In genomic region chr4:76058302-76058701, GRCh38 we compare ENCODE assay signal across 12 cellular contexts. TPM values are rescaled to one million over a fixed set of nuclear protein-coding genes. Genes with fewer than 3 reads are reported as not detected.
DNase-seq lines count a peak whose midpoint lies in the region; ATAC-seq and TF ChIP-seq lines count a peak whose summit lies in the region.
"Had no signal": no experiment of that assay in that cellular context is flagged by ENCODE, and none has a peak within 500 bp of the region (broad histone marks: within the 10 kb centered on the region; RNA-seq: fewer than 3 reads in every experiment).

No MANE protein-coding gene starts in this region.

- peak overlapping the region; percentile 13 for H3K27ac Mint-ChIP-seq in stimulated activated memory B cell treated with anti-CD40 and anti-IgM and Interleukin-4, amounts not matched to agents 10 μg/mL and 1 μg/mL and 100 μg/mL, for 72 hours

- H3K9me3 ChIP-seq in colonic mucosa, result no peaks in the 10 kb centered on the region

- peak overlapping the region; percentile 5 for H3K4me3 Mint-ChIP-seq in activated T-cell treated with anti-CD3 and anti-CD28 coated beads, Interleukin-2, amount 50 U/mL, for 4 hours
- no peak overlapping the region for H3K4me3 Mint-ChIP-seq in stimulated activated memory B cell treated with anti-CD40 and anti-IgM and Interleukin-4, amounts not matched to agents 10 μg/mL and 1 μg/mL and 100 μg/mL, for 72 hours

- H3K9ac ChIP-seq in colonic mucosa (ENCODE audit: low read depth in 2 of 2, low read length in 2 of 2), result no peak overlapping the region

- no peak overlapping the region for H3K27ac ChIP-seq in colonic mucosa
- H3K27ac ChIP-seq: cardiac muscle cell, HL-60 had no signal

- peak; percentile 75 to 82 for ATAC-seq in activated T-cell treated with anti-CD3 and anti-CD28 coated beads, Interleukin-2, amount 50 U/mL, for 4 hours
- ATAC-seq in GM21526 (IDR thresholded peaks at IDR 0.05; ENCODE audit: low FRiP score, unreplicated experiment), result peak; percentile 48
- peak; percentile 54 for ATAC-seq in HG03432 (IDR thresholded peaks at IDR 0.05; ENCODE audit: unreplicated experiment)
- peak; percentile 50 for ATAC-seq in stimulated activated memory B cell treated with anti-CD40 and anti-IgM and Interleukin-4, amounts not matched to agents 10 μg/mL and 1 μg/mL and 100 μg/mL, for 72 hours

- H3K4me1 Mint-ChIP-seq in activated T-cell treated with anti-CD3 and anti-CD28 coated beads, Interleukin-2, amount 50 U/mL, for 4 hours (ENCODE audit: low read depth), result peaks cover 42% of the 10 kb centered on the region
- peaks cover 75% of the 10 kb centered on the region for H3K4me1 Mint-ChIP-seq in stimulated activated memory B cell treated with anti-CD40 and anti-IgM and Interleukin-4, amounts not matched to agents 10 μg/mL and 1 μg/mL and 100 μg/mL, for 72 hours

- H3K36me3 ChIP-seq in colonic mucosa, result no peaks in the 10 kb centered on the region
- H3K36me3 ChIP-seq: cardiac muscle cell had no signal

- TF ChIP-seq CTCF in colonic mucosa (IDR thresholded peaks at IDR 0.05), result no peak

- intact Hi-C loops in colonic mucosa (cut with DNase I), result no loop called here

- DNase-seq in activated T-cell treated with anti-CD3 and anti-CD28 coated beads, Interleukin-2, amount 50 U/mL, for 4 hours, result no peak
- no peak for DNase-seq in activated T-cell treated with anti-CD3 and anti-CD28 coated beads, Interleukin-2, amount 50 U/mL, for 48 hours
- DNase-seq in stimulated activated CD4-positive, alpha-beta T cell treated with anti-CD3 and anti-CD28 coated beads, Interleukin-4, amount 100 ng/mL, for 4 hours, result no peak
- DNase-seq in UCSD-AML1 (lab: John Stamatoyannopoulos, UW; ENCODE audit: unreplicated experiment) (no peak), colonic mucosa (no peak)
- DNase-seq: NK-92 treated with Interleukin-12 subunit alpha and Interleukin-12 subunit beta, amount 100 ng/mL, for 24 hours had no signal

- peaks cover 12% of the 10 kb centered on the region for H3K27me3 Mint-ChIP-seq in activated T-cell treated with anti-CD3 and anti-CD28 coated beads, Interleukin-2, amount 50 U/mL, for 4 hours (ENCODE audit: low read depth)
- no peaks in the 10 kb centered on the region for H3K27me3 Mint-ChIP-seq in stimulated activated memory B cell treated with anti-CD40 and anti-IgM and Interleukin-4, amounts not matched to agents 10 μg/mL and 1 μg/mL and 100 μg/mL, for 72 hours

- no peaks in the 10 kb centered on the region for H3K9me3 Mint-ChIP-seq in activated T-cell treated with anti-CD3 and anti-CD28 coated beads, Interleukin-2, amount 50 U/mL, for 4 hours
- no peaks in the 10 kb centered on the region for H3K9me3 Mint-ChIP-seq in stimulated activated memory B cell treated with anti-CD40 and anti-IgM and Interleukin-4, amounts not matched to agents 10 μg/mL and 1 μg/mL and 100 μg/mL, for 72 hours

- H3K27me3 ChIP-seq in colonic mucosa, result no peaks in the 10 kb centered on the region
- H3K27me3 ChIP-seq: cardiac muscle cell had no signal

- no peaks in the 10 kb centered on the region for H3K4me1 ChIP-seq in colonic mucosa

- no peak overlapping the region for H3K4me3 ChIP-seq in colonic mucosa
- H3K4me3 ChIP-seq: cardiac muscle cell had no signal

- no peaks in the 10 kb centered on the region for H3K36me3 Mint-ChIP-seq in activated T-cell treated with anti-CD3 and anti-CD28 coated beads, Interleukin-2, amount 50 U/mL, for 4 hours (ENCODE audit: insufficient read depth)
- H3K36me3 Mint-ChIP-seq in stimulated activated memory B cell treated with anti-CD40 and anti-IgM and Interleukin-4, amounts not matched to agents 10 μg/mL and 1 μg/mL and 100 μg/mL, for 72 hours, result no peaks in the 10 kb centered on the region

RNA-seq across cellular contexts. Expression of gene ART3, which starts 16.2 kb away (rescaled TPM):
- total RNA-seq in activated T-cell treated with anti-CD3 and anti-CD28 coated beads, Interleukin-2, amount 50 U/mL, for 4 hours, result under 1 TPM in 2 of 3 donors, not detected in 1; 0.79 to 0.95 TPM
- total RNA-seq in colonic mucosa, result 1 to 10 TPM; 1.6 to 1.8 TPM
- total RNA-seq: Daoy had no signal

RNA-seq across cellular contexts. Expression of gene CXCL11, which starts 22.4 kb away (rescaled TPM):
- total RNA-seq in activated T-cell treated with anti-CD3 and anti-CD28 coated beads, Interleukin-2, amount 50 U/mL, for 4 hours, result 1 to 10 TPM in 2 of 3 donors, under 1 TPM in 1; 0.37 to 3.4 (median 2.4) TPM
- total RNA-seq in colonic mucosa, result not detected
- total RNA-seq: cardiac muscle cell had no signal

RNA-seq across cellular contexts. Expression of gene CXCL10, which starts 35.0 kb away (rescaled TPM):
- 10 to 100 TPM; 13.0 to 52.3 (median 13.9) TPM for total RNA-seq in activated T-cell treated with anti-CD3 and anti-CD28 coated beads, Interleukin-2, amount 50 U/mL, for 4 hours
- under 1 TPM; 0.72 to 0.90 TPM for total RNA-seq in colonic mucosa
- total RNA-seq: cardiac muscle cell had no signal

RNA-seq across cellular contexts. Expression of gene CXCL9, which starts 51.0 kb away (rescaled TPM):
- 10 to 100 TPM; 13.0 to 65.1 (median 15.1) TPM for total RNA-seq in activated T-cell treated with anti-CD3 and anti-CD28 coated beads, Interleukin-2, amount 50 U/mL, for 4 hours
- total RNA-seq in colonic mucosa, result 1 to 10 TPM in 1 of 2 donors, under 1 TPM in 1; 0.52 to 1.1 TPM
- total RNA-seq: cardiac muscle cell, Daoy had no signal

Comparison
In these comparisons a context has a peak if more than half of its experiments do, and no peak if none do; other contexts are left out.
1. RNA of gene CXCL10, which starts 35.0 kb away (total RNA-seq): 13.0 to 52.3 TPM in activated T-cell treated with anti-CD3 and anti-CD28 coated beads, Interleukin-2, amount 50 U/mL, for 4 hours; 0.72 to 0.90 TPM in colonic mucosa; every median in the first group is over 4 times any median in the second.
2. Peak in every context shown above with its lines, with median percentiles within 50 percentile points of each other: ATAC-seq.